Comparison of ENCODE assay signal across 8 cellular contexts in genomic region chr14:90903101-90903500, GRCh38.
DNase-seq lines count a peak whose midpoint lies in the region; ATAC-seq and TF ChIP-seq lines count a peak whose summit lies in the region.

No MANE protein-coding gene starts in this region.

- in situ Hi-C loops in ACHN (cut with HindIII; ENCODE audit: low pct_ligation_motif_present, low pct_unique_long_range_greater_than_20kb, low sequenced_read_pairs), result loop anchor here (25.0 kb wide), 1 partner anchor 259 kb away; no protein-coding TSS in a partner anchor

- no peaks in the 10 kb centered on the region for H3K27me3 ChIP-seq in right atrium auricular region
- H3K27me3 ChIP-seq in sigmoid colon, result no peaks in the 10 kb centered on the region

- H3K9me3 ChIP-seq in right atrium auricular region (no peaks in the 10 kb centered on the region), sigmoid colon (no peaks in the 10 kb centered on the region)

- no peak for TF ChIP-seq POLR2A in sigmoid colon (IDR thresholded peaks at IDR 0.05)

- TF ChIP-seq EP300 in sigmoid colon (IDR thresholded peaks at IDR 0.05), result no peak

- H3K36me3 ChIP-seq in right atrium auricular region (peaks cover 10% of the 10 kb centered on the region), sigmoid colon (peaks cover 9 to 46% (median 10%) of the 10 kb centered on the region in 4 donors)

- ATAC-seq in GM18498 (IDR thresholded peaks at IDR 0.05; ENCODE audit: unreplicated experiment) (peak; percentile 62), HG02852 (IDR thresholded peaks at IDR 0.05; ENCODE audit: unreplicated experiment) (no peak)

- TF ChIP-seq CTCF in right atrium auricular region (IDR thresholded peaks at IDR 0.05), result peak; percentile 55 to 79
- TF ChIP-seq CTCF in sigmoid colon (IDR thresholded peaks at IDR 0.05), result peak; percentile 66 to 84 (median 72)

- H3K4me3 ChIP-seq in right atrium auricular region (no peak overlapping the region), sigmoid colon (no peak overlapping the region)

- H3K27ac ChIP-seq in right atrium auricular region (no peak overlapping the region), sigmoid colon (no peak overlapping the region)

- DNase-seq in ACHN (peak; percentile 60), NAMALWA (ENCODE audit: low spot score) (peak; percentile 78), SW480 (ENCODE audit: low spot score) (peak; percentile 71), anterior cingulate cortex (lab: John Stamatoyannopoulos, UW) (peak in 37 of 58 donors; percentile 3 to 78 (median 27)), right atrium auricular region (ENCODE audit: low spot score) (no peak), sigmoid colon (peak; percentile 74)

- 4 to 5% methylated on average over 1 of the region's 1 CpG for WGBS in sigmoid colon, 2 donors

- intact Hi-C loops in sigmoid colon (cut with DNase I), result loop anchor here (1.0 to 5.0 kb wide), 3 partner anchors 159 to 384 kb away; partner anchors contain the start of gene RPS6KA5

- no peaks in the 10 kb centered on the region for H3K4me1 ChIP-seq in right atrium auricular region
- H3K4me1 ChIP-seq in sigmoid colon, result peaks cover 0 to 7% (median 4%) of the 10 kb centered on the region in 4 donors
